In the genomic region with DNA sequence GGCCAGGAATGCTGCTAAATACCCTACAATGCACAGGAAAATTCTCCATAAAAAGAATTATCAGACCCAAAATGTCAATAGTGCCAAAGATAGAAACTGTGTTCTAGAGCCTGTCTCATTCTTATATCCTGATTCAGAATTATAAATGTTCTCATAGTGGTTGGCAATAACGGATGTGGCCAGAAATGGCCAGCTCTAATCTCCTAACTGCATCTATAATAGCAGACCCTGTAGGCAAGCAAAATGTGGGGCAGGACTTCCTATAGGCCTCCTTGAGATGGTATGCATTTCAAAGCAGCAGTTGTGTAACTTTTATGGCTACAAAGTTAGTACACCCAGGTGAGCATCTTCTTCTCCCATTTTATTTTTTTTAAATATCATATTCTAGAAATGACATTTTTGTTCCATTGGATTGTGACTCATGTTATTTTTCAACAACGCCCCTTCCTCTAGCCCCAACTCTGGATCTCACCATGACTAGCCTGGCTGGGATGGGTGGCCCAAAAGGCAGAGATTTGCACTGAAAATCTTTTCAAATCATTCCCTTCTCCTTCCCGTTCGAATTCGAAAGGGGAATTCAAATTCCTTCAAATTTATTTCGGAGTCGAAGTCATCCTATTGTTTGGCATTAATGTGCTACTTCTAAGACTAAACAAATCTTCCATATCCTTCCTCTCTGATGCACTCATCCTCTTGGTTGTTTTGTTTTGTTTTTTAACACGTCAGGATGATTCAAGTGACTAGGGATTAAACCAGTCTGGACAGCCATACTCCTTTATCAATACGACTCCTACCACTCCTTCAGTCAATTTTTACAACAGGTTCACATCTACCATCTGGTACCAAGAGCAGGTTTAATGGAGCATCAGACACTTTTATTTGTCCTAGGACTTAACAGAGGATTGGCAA, we compare ENCODE assay signal across 12 cellular contexts.
DNase-seq lines count a peak whose midpoint lies in the region; ATAC-seq lines count a peak whose summit lies in the region.
"Had no signal": no experiment of that assay in that cellular context is flagged by ENCODE, and none has a peak within 500 bp of the region (broad histone marks: within the 10 kb centered on the region; RNA-seq: fewer than 3 reads in every experiment).

No MANE protein-coding gene starts in this region.

- peak overlapping the region; percentile 34 for H3K4me3 Mint-ChIP-seq in activated naive CD8-positive, alpha-beta T cell treated with anti-CD3 and anti-CD28 coated beads, Interleukin-2, amount 10 ng/mL, durations not matched to agents 7 days and 5 days
- H3K4me3 Mint-ChIP-seq: endodermal cell, immature natural killer cell had no signal

- H3K4me3 ChIP-seq in BLaER1: no peak overlapping the region

- H3K36me3 ChIP-seq in BLaER1: no peaks in the 10 kb centered on the region

- ATAC-seq in GM18907 (IDR thresholded peaks at IDR 0.05; ENCODE audit: unreplicated experiment) (peak; percentile 10), HG02840 (IDR thresholded peaks at IDR 0.05; ENCODE audit: low FRiP score, unreplicated experiment) (no peak)
- no peak for ATAC-seq in activated naive CD8-positive, alpha-beta T cell treated with anti-CD3 and anti-CD28 coated beads, Interleukin-2, amount 10 ng/mL, durations not matched to agents 7 days and 5 days (ENCODE audit: low read depth)
- ATAC-seq: SK-N-SH treated with all-trans-retinoic acid at 6 μM for 48 hours had no signal

- H3K27me3 ChIP-seq in BLaER1: no peaks in the 10 kb centered on the region

- DNase-seq in M059J (ENCODE audit: low read depth): peak; percentile 41
- no peak for DNase-seq in activated naive CD8-positive, alpha-beta T cell treated with anti-CD3 and anti-CD28 coated beads, Interleukin-2, amount 10 ng/mL, durations not matched to agents 7 days and 5 days
- no peak for DNase-seq in activated CD4-positive, CD25-positive, alpha-beta regulatory T cell (lab: John Stamatoyannopoulos, UW)
- DNase-seq in NCI-H2081 (lab: John Stamatoyannopoulos, UW): no peak
- no peak for DNase-seq in hippocampal formation (lab: John Stamatoyannopoulos, UW)
- DNase-seq: endodermal cell, NCI-H1930 had no signal

- H3K9me3 Mint-ChIP-seq in activated naive CD8-positive, alpha-beta T cell treated with anti-CD3 and anti-CD28 coated beads, Interleukin-2, amount 10 ng/mL, durations not matched to agents 7 days and 5 days: peaks cover 3% of the 10 kb centered on the region
- H3K9me3 Mint-ChIP-seq: endodermal cell had no signal

- peak overlapping the region; percentile 6 for H3K27ac Mint-ChIP-seq in activated naive CD8-positive, alpha-beta T cell treated with anti-CD3 and anti-CD28 coated beads, Interleukin-2, amount 10 ng/mL, durations not matched to agents 7 days and 5 days
- H3K27ac Mint-ChIP-seq: endodermal cell, immature natural killer cell had no signal

- no peaks in the 10 kb centered on the region for H3K9me3 ChIP-seq in BLaER1

- no peak overlapping the region for H3K9ac ChIP-seq in BLaER1

- peak overlapping the region; percentile 69; the same call in 1 of the 2 replicates for H3K27ac ChIP-seq in BLaER1

- no peaks in the 10 kb centered on the region for H3K27me3 Mint-ChIP-seq in activated naive CD8-positive, alpha-beta T cell treated with anti-CD3 and anti-CD28 coated beads, Interleukin-2, amount 10 ng/mL, durations not matched to agents 7 days and 5 days

- no peaks in the 10 kb centered on the region for H4K20me1 ChIP-seq in BLaER1

- POLR2A ChIA-PET in activated naive CD8-positive, alpha-beta T cell treated with anti-CD3 and anti-CD28 coated beads, Interleukin-2, amount 10 ng/mL, durations not matched to agents 7 days and 5 days (lab: Charles Lee): interaction anchor here (0.5 kb wide), 1 partner anchor 170 kb away, joined by 3 read pairs; no protein-coding TSS in a partner anchor

- peaks cover 3% of the 10 kb centered on the region for H3K36me3 Mint-ChIP-seq in activated naive CD8-positive, alpha-beta T cell treated with anti-CD3 and anti-CD28 coated beads, Interleukin-2, amount 10 ng/mL, durations not matched to agents 7 days and 5 days
- H3K36me3 Mint-ChIP-seq: immature natural killer cell had no signal

- peaks cover 32% of the 10 kb centered on the region for H3K4me1 Mint-ChIP-seq in activated naive CD8-positive, alpha-beta T cell treated with anti-CD3 and anti-CD28 coated beads, Interleukin-2, amount 10 ng/mL, durations not matched to agents 7 days and 5 days

- H3K4me1 ChIP-seq in BLaER1: peaks cover 20% of the 10 kb centered on the region

- H3K4me2 ChIP-seq in BLaER1: peak overlapping the region; percentile 67
